In the genomic region with DNA sequence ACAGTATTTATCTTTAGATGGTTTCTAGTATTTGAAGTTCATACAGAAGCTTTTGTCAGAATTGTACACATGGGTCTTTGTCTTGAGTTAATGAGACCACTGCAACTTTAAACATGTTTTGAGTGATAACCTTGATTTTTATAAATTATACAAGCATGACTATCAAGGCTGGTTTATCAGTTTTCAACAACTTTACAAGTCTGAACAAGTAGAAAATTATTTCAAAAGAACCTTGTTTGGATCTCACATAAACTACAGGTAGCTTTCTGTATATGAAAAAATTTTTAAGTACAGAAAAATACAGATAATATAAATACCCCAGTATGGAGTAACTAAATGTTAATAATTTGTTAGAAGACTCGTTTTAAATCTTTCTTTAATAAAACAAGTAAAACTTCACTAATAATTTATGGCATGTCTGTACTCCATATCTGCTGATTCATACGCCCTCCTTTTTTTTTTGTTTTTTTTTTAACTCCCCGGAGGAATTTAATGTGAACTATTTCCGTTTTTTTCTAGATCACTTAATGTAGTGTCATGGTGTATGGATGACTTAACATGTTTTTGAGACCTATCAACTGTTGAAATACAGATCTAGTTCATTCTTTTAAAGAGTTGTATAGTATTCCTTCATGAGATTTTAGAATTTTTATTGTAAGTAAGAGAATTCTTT, we compare ENCODE assay signal across 1 cellular context.
A peak's percentile ranks its signal among the peaks of the same experiment; 100 is the strongest.
TF ChIP-seq lines count a peak whose summit lies in the region.

No MANE protein-coding gene starts in this region.

TF ChIP-seq in GM12878, 131 proteins besides CTCF, POLR2A, EP300 and RAD21:
- TF ChIP-seq, protein P1, sequence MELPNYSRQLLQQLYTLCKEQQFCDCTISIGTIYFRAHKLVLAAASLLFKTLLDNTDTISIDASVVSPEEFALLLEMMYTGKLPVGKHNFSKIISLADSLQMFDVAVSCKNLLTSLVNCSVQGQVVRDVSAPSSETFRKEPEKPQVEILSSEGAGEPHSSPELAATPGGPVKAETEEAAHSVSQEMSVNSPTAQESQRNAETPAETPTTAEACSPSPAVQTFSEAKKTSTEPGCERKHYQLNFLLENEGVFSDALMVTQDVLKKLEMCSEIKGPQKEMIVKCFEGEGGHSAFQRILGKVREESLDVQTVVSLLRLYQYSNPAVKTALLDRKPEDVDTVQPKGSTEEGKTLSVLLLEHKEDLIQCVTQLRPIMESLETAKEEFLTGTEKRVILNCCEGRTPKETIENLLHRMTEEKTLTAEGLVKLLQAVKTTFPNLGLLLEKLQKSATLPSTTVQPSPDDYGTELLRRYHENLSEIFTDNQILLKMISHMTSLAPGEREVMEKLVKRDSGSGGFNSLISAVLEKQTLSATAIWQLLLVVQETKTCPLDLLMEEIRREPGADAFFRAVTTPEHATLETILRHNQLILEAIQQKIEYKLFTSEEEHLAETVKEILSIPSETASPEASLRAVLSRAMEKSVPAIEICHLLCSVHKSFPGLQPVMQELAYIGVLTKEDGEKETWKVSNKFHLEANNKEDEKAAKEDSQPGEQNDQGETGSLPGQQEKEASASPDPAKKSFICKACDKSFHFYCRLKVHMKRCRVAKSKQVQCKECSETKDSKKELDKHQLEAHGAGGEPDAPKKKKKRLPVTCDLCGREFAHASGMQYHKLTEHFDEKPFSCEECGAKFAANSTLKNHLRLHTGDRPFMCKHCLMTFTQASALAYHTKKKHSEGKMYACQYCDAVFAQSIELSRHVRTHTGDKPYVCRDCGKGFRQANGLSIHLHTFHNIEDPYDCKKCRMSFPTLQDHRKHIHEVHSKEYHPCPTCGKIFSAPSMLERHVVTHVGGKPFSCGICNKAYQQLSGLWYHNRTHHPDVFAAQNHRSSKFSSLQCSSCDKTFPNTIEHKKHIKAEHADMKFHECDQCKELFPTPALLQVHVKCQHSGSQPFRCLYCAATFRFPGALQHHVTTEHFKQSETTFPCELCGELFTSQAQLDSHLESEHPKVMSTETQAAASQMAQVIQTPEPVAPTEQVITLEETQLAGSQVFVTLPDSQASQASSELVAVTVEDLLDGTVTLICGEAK (IDR thresholded peaks at IDR 0.05; ENCODE audit: borderline replicate concordance): peak; percentile 29; the same call in 1 of the 2 replicates
- TF ChIP-seq HDGF (IDR thresholded peaks at IDR 0.05) (no peak), ZNF384 (IDR thresholded peaks at IDR 0.05; ENCODE audit: borderline replicate concordance, low read depth, low read length) (peak; percentile 51; the same call in 1 of the 2 replicates)
